Comparison of ENCODE assay signal across 27 cellular contexts in the genomic region with DNA sequence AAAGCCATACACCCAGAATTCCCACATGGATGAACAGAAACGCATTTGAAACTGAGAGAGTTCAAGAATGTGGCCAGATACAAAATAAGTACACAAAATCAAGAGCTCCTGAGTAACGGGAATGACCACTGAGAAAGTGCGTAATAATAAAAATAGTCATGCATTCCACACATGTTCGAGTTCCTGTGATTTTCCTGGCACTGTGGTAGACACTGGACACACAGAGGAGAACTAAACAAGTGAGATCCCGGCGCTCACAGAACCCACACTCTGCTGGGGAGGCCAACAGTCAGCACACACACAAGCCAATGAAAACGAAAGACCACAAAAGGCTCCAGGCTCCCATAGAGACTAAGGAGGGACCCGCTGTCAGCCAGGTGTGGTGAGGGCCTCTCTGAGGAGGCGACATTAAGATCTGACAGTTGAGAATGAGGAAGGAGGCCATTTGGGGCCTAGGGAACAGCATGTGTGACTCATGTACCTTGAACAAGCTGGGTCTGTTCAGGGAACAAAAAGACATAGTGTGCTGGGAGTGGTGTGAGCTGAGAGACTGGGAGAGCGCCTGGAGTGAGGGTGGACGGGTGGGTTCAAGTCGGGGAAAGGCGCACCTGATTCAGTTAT. TPM values are rescaled to one million over a fixed set of nuclear protein-coding genes. Genes with fewer than 3 reads are reported as not detected.
DNase-seq lines count a peak whose midpoint lies in the region; ATAC-seq and TF ChIP-seq lines count a peak whose summit lies in the region.
"Had no signal": no experiment of that assay in that cellular context is flagged by ENCODE, and none has a peak within 500 bp of the region (broad histone marks: within the 10 kb centered on the region; RNA-seq: fewer than 3 reads in every experiment).

No MANE protein-coding gene starts in this region.

- TF ChIP-seq POLR2A in sigmoid colon (IDR thresholded peaks at IDR 0.05) = no peak

- CTCF ChIA-PET in HEK293T (lab: Yijun Ruan, JAX) = interaction anchor here (0.6 to 1.5 kb wide), 2 partner anchors 12 to 13 kb away, joined by 3 to 5 read pairs; no protein-coding TSS in a partner anchor

- H3K27ac ChIP-seq in epithelial cell of prostate (no peak overlapping the region), sigmoid colon (no peak overlapping the region)
- H3K27ac ChIP-seq: C4-2B, esophagus muscularis mucosa, KMS-11, VCaP had no signal

- no peak for TF ChIP-seq EP300 in sigmoid colon (IDR thresholded peaks at IDR 0.05)

- no peak for TF ChIP-seq CTCF in sigmoid colon (IDR thresholded peaks at IDR 0.05)

- in situ Hi-C loops in SK-MEL-5 (cut with HindIII; ENCODE audit: low pct_unique_long_range_greater_than_20kb, low sequenced_read_pairs) = no loop called here

- no peaks in the 10 kb centered on the region for H3K9me3 ChIP-seq in sigmoid colon
- H3K9me3 ChIP-seq: esophagus muscularis mucosa, gastroesophageal sphincter, SK-N-SH had no signal

- POLR2A ChIA-PET in HEK293T (lab: Yijun Ruan, JAX) = no interaction called here

- DNase-seq in Kasumi-1 (lab: John Stamatoyannopoulos, UW) = peak; percentile 16 to 17
- peak; percentile 51 for DNase-seq in SK-MEL-5 (ENCODE audit: low read depth, low spot score)
- peak; percentile 8 for DNase-seq in epithelial cell of prostate (ENCODE audit: low read depth, low spot score)
- peak; percentile 18 for DNase-seq in sigmoid colon
- no peak for DNase-seq in HEK293T (ENCODE audit: extremely low spot score)
- DNase-seq in NCI-H2081 (lab: John Stamatoyannopoulos, UW) = no peak
- no peak for DNase-seq in cerebellum (ENCODE audit: low spot score)
- DNase-seq: activated CD4-positive, alpha-beta T cell treated with anti-CD3 and anti-CD28 coated beads, Interleukin-2, amount 10 ng/mL, durations not matched to agents 24 days and 14 days; Calu3; kidney; mammary epithelial cell; NCI-H1105 treated with DMSO at 0.1 percent for 48 hours; NCI-H2107; NCI-H524 treated with DMSO at 0.1 percent for 48 hours; occipital lobe; retina; RPMI8226; SK-N-SH; stimulated activated CD4-positive, alpha-beta T cell treated with anti-CD3 and anti-CD28 coated beads, Interleukin-12 subunit alpha, Interleukin-12 subunit beta, amount 100 ng/mL, for 4 hours had no signal

- no peak overlapping the region for H3K4me3 ChIP-seq in sigmoid colon
- H3K4me3 ChIP-seq: esophagus muscularis mucosa, gastroesophageal sphincter had no signal

- no peaks in the 10 kb centered on the region for H3K27me3 ChIP-seq in sigmoid colon
- H3K27me3 ChIP-seq: esophagus muscularis mucosa, gastroesophageal sphincter had no signal

- H3K4me1 ChIP-seq in sigmoid colon = peaks cover 0 to 5% (median 1%) of the 10 kb centered on the region in 4 donors

- no peak for ATAC-seq in GM19328 (IDR thresholded peaks at IDR 0.05; ENCODE audit: unreplicated experiment)
- ATAC-seq: gastroesophageal sphincter had no signal

- no peaks in the 10 kb centered on the region for H3K36me3 ChIP-seq in sigmoid colon

- intact Hi-C loops in sigmoid colon (cut with DNase I) = no loop called here

- WGBS in sigmoid colon, 2 donors = 84 to 85% methylated on average over 13 of the region's 13 CpGs

TF ChIP-seq in HEK293T, 16 proteins besides CTCF, POLR2A, EP300 and RAD21:
- TF ChIP-seq SP1 (IDR thresholded peaks at IDR 0.05) = no peak
- TF ChIP-seq HDGF (IDR thresholded peaks at IDR 0.05; ENCODE audit: borderline replicate concordance) = no peak
- no peak for TF ChIP-seq SUZ12 (IDR thresholded peaks at IDR 0.05)
- TF ChIP-seq LEF1 (IDR thresholded peaks at IDR 0.05; ENCODE audit: borderline replicate concordance) = no peak
- TF ChIP-seq CTBP1 (IDR thresholded peaks at IDR 0.05; ENCODE audit: borderline replicate concordance) = no peak
- TF ChIP-seq ARNT (IDR thresholded peaks at IDR 0.05) = no peak
- TF ChIP-seq, protein P1, sequence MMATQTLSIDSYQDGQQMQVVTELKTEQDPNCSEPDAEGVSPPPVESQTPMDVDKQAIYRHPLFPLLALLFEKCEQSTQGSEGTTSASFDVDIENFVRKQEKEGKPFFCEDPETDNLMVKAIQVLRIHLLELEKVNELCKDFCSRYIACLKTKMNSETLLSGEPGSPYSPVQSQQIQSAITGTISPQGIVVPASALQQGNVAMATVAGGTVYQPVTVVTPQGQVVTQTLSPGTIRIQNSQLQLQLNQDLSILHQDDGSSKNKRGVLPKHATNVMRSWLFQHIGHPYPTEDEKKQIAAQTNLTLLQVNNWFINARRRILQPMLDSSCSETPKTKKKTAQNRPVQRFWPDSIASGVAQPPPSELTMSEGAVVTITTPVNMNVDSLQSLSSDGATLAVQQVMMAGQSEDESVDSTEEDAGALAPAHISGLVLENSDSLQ (IDR thresholded peaks at IDR 0.05) = no peak
- no peak for TF ChIP-seq L3MBTL2 (conservative IDR thresholded peaks at IDR 0.05)
- TF ChIP-seq TARDBP (IDR thresholded peaks at IDR 0.05) = no peak
- TF ChIP-seq NFRKB (IDR thresholded peaks at IDR 0.05) = no peak
- no peak for TF ChIP-seq ZNF384 (IDR thresholded peaks at IDR 0.05)
- no peak for TF ChIP-seq ELF4 (IDR thresholded peaks at IDR 0.05)
- TF ChIP-seq FOXM1 (IDR thresholded peaks at IDR 0.05; ENCODE audit: borderline replicate concordance) = no peak
- no peak for TF ChIP-seq BHLHE40 (IDR thresholded peaks at IDR 0.05; ENCODE audit: borderline replicate concordance)

RNA-seq across cellular contexts. Expression of a gene that starts 5.1 kb away (rescaled TPM):
- total RNA-seq in SK-MEL-5 (2014; rRNA removed; shearing (Covaris generic)) = not detected in 2 replicates
- not detected in 2 replicates for polyA plus RNA-seq in SK-MEL-5 (2015; cell fraction: cytosol; rRNA removed)
- polyA plus RNA-seq in SK-MEL-5 (2015; cell fraction: nucleus; rRNA removed) = not detected in 2 replicates
- 10 to 100 TPM; 26.3 to 56.7 (median 33.9) TPM for total RNA-seq in sigmoid colon
- polyA plus RNA-seq in sigmoid colon = 10 to 100 TPM; 10.9 to 36.6 (median 18.1) TPM
- total RNA-seq in cerebellum = 13.1 TPM
- total RNA-seq: activated CD4-positive, alpha-beta T cell treated with anti-CD3 and anti-CD28 coated beads, Interleukin-2, amount 10 ng/mL, durations not matched to agents 24 days and 14 days; activated T-helper 1 cell treated with anti-CD3 and anti-CD28 coated beads, Interleukin-12 subunit alpha, Interleukin-12 subunit beta, Interleukin-2, Interleukin-4 antibody, amounts not matched to agents 30 ng/mL and 10 ng/mL and 1 ng/mL, durations not matched to agents 14 hours and 24 hours and 36 hours; Calu3; T-helper 2 cell treated with Interferon-gamma antibody and Interleukin-4, amounts not matched to agents 100 ng/mL and 5 ng/mL, for 36 hours had no signal
- polyA plus RNA-seq: mammary epithelial cell had no signal

RNA-seq across cellular contexts. Expression of a gene that starts 35.1 kb away (rescaled TPM):
- 3.0 and 5.6 TPM in 2 replicates for total RNA-seq in SK-MEL-5 (2014; rRNA removed; shearing (Covaris generic))
- polyA plus RNA-seq in SK-MEL-5 (2015; cell fraction: cytosol; rRNA removed) = 4.7 and 8.6 TPM in 2 replicates
- 2.1 and 3.1 TPM in 2 replicates for polyA plus RNA-seq in SK-MEL-5 (2015; cell fraction: nucleus; rRNA removed)
- 10 to 100 TPM; 26.0 to 35.8 (median 30.5) TPM for total RNA-seq in sigmoid colon
- polyA plus RNA-seq in sigmoid colon = 10 to 100 TPM in 2 of 3 donors, 1 to 10 TPM in 1; 6.9 to 18.0 (median 14.2) TPM
- total RNA-seq in cerebellum = 3.4 TPM
- total RNA-seq: activated CD4-positive, alpha-beta T cell treated with anti-CD3 and anti-CD28 coated beads, Interleukin-2, amount 10 ng/mL, durations not matched to agents 24 days and 14 days; activated T-helper 1 cell treated with anti-CD3 and anti-CD28 coated beads, Interleukin-12 subunit alpha, Interleukin-12 subunit beta, Interleukin-2, Interleukin-4 antibody, amounts not matched to agents 30 ng/mL and 10 ng/mL and 1 ng/mL, durations not matched to agents 14 hours and 24 hours and 36 hours; T-helper 2 cell treated with Interferon-gamma antibody and Interleukin-4, amounts not matched to agents 100 ng/mL and 5 ng/mL, for 36 hours had no signal

Comparison
In these comparisons a context has a peak if more than half of its experiments do, and no peak if none do; other contexts are left out.
1. DNase-seq: peak in Kasumi-1 (2 of 2), SK-MEL-5 (single experiment), epithelial cell of prostate (single experiment) and sigmoid colon (single experiment); none in HEK293T (single experiment), NCI-H2081 (0 of 2) and cerebellum (single experiment).
2. RNA of a gene that starts 5.1 kb away (total RNA-seq): 26.3 to 56.7 TPM in sigmoid colon and 13.1 TPM in cerebellum (single experiment); not detected in SK-MEL-5; every median in the first group is over 10 times any median in the second.